8 cellular contexts compared by ENCODE assay signal in the genomic region with DNA sequence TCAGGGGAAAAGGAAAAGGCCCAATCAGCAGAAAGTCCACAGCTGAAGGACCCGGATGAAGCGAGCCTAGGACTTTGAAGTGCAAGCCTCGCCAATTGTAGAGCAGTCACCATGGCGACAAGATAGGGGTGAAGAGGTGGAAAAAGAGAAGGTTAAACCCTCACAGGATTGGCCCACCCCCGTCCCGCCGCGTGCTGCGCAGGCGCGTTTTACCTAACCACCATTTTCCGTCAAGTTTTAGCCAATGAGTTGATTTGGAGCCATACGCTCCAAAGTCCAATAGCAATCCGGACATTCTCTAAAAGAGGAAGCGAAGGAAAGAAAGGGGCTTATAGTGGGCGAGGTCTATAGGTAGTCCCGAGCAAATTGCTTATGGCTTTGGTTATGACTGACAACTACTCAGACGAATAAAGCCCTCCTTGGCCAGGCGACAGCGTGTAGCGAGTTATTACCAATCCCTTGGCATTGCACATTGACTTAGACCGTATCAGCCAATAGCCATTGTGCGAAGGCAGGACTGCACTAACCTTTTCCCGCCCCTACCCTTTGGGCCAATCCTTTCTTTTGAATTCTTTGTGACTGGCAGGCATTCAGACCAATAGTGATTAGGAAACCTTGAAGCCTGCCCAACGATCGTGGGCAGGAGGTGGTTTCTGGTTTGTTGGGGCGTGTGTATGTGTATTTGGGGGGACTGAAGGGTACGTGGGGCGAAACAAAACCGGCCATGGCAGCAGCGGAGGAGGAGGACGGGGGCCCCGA. TPM values are rescaled to one million over a fixed set of nuclear protein-coding genes. Genes with fewer than 3 reads are reported as not detected.
DNase-seq lines count a peak whose midpoint lies in the region; ATAC-seq and TF ChIP-seq lines count a peak whose summit lies in the region.

A gene with protein sequence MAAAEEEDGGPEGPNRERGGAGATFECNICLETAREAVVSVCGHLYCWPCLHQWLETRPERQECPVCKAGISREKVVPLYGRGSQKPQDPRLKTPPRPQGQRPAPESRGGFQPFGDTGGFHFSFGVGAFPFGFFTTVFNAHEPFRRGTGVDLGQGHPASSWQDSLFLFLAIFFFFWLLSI (plus strand): TSS at position 618 of the 759 bp plus-strand sequence. CDS start 107 bp downstream, at position 725.

- peaks cover 3% of the 10 kb centered on the region; the same call in 1 of the 2 replicates for H3K9me3 ChIP-seq in AG04450 (ENCODE audit: control insufficient read depth, insufficient read depth, low read length)

- DNase-seq in AG04450 (ENCODE audit: low read depth, low spot score) (peak; percentile 100), NCI-H345 (lab: John Stamatoyannopoulos, UW) (peak; percentile 100), inferior parietal cortex (ENCODE audit: extremely low spot score) (peak; percentile 100)
- peak; percentile 75 to 89 (median 83) for DNase-seq in activated CD4-positive, CD25-positive, alpha-beta regulatory T cell (lab: John Stamatoyannopoulos, UW)
- DNase-seq in central memory CD4-positive, alpha-beta T cell, result peak; percentile 99
- peak; percentile 83 to 85 for DNase-seq in stimulated activated CD4-positive, alpha-beta T cell treated with anti-CD3 and anti-CD28 coated beads, Interleukin-12 subunit alpha, Interleukin-12 subunit beta, amount 100 ng/mL, for 24 hours (ENCODE audit: low read depth in 2 of 2)

- CTCF ChIA-PET in AG04450 (lab: Charles Lee), result interaction anchor here (0.6 to 1.3 kb wide), 3 partner anchors 13 to 58 kb away, joined by 4 to 7 read pairs (median 4); no protein-coding TSS in a partner anchor

- ATAC-seq in GM18909 (IDR thresholded peaks at IDR 0.05; ENCODE audit: poor library complexity, unreplicated experiment), result peak; percentile 85
- peak; percentile 74 for ATAC-seq in HG03196 (IDR thresholded peaks at IDR 0.05; ENCODE audit: unreplicated experiment)

- H3K27me3 ChIP-seq in AG04450 (ENCODE audit: control insufficient read depth, insufficient read depth, low read length), result no peaks in the 10 kb centered on the region

- POLR2A ChIA-PET in AG04450 (lab: Yijun Ruan, JAX), result interaction anchor here (0.5 to 1.5 kb wide), 8 partner anchors 9 to 1467 kb away, joined by 3 to 11 read pairs (median 4); a partner anchor contains a TSS

- peak within 1 kb of the TSS; percentile 99 for H3K27ac ChIP-seq in AG04450 (ENCODE audit: low read depth, low read length)

- peak within 1 kb of the TSS; percentile 97 for H3K4me3 ChIP-seq in AG04450 (ENCODE audit: low read depth, low read length)

- TF ChIP-seq CTCF in AG04450 (IDR thresholded peaks at IDR 0.05; ENCODE audit: low read depth, low read length), result no peak

RNA-seq across cellular contexts. Expression of the gene that starts here (rescaled TPM):
- polyA plus RNA-seq in AG04450 (2011; rRNA removed), result 33.3 TPM in 2 replicates
- polyA minus RNA-seq in AG04450 (2011; rRNA and poly(A)+ RNA removed), result 16.0 and 16.9 TPM in 2 replicates

Comparison
In these comparisons a context has a peak if more than half of its experiments do, and no peak if none do; other contexts are left out.
1. Peak in every context shown above with its lines: DNase-seq, ATAC-seq, H3K4me3 ChIP-seq and H3K27ac ChIP-seq.